In genomic region chr7:102072636-102073209, GRCh38 we compare ENCODE assay signal across 18 cellular contexts.
"Had no signal": no experiment of that assay in that cellular context is flagged by ENCODE, and none has a peak within 500 bp of the region (broad histone marks: within the 10 kb centered on the region; RNA-seq: fewer than 3 reads in every experiment).

No MANE protein-coding gene starts in this region.

- DNase-seq: activated CD4-positive, alpha-beta T cell treated with anti-CD3 and anti-CD28 coated beads, Interleukin-2, amount 10 ng/mL, durations not matched to agents 24 days and 14 days; activated CD4-positive, CD25-positive, alpha-beta regulatory T cell; activated naive CD4-positive, alpha-beta T cell treated with Interleukin-2 at 50 U/mL for 16 hours; activated naive CD8-positive, alpha-beta T cell treated with anti-CD3 and anti-CD28 coated beads, Interleukin-2, amount 50 U/mL, for 24 hours; activated T-cell treated with anti-CD3 and anti-CD28 coated beads for 4 hours; colonic mucosa; effector CD4-positive, alpha-beta T cell; mucosa of descending colon; naive thymus-derived CD4-positive, alpha-beta T cell; small intestine; stimulated activated CD4-positive, alpha-beta T cell treated with anti-CD3 and anti-CD28 coated beads, Interleukin-4, amount 100 ng/mL, for 24 hours; stimulated activated naive CD4-positive, alpha-beta T cell; T-helper 2 cell; tibial artery; uterus had no signal

- H3K36me3 ChIP-seq: colonic mucosa, uterus had no signal

- H3K4me3 Mint-ChIP-seq: activated CD4-positive, alpha-beta T cell treated with anti-CD3 and anti-CD28 coated beads, Interleukin-2, amount 10 ng/mL, durations not matched to agents 24 days and 14 days; activated naive CD8-positive, alpha-beta T cell treated with anti-CD3 and anti-CD28 coated beads, Interleukin-2, amount 50 U/mL, for 24 hours; activated T-helper 17 cell treated with anti-CD3 and anti-CD28 coated beads, Interleukin-2, amount 50 U/mL, for 72 hours; naive thymus-derived CD4-positive, alpha-beta T cell had no signal

- H3K27me3 Mint-ChIP-seq: activated CD4-positive, alpha-beta T cell treated with anti-CD3 and anti-CD28 coated beads, Interleukin-2, amount 10 ng/mL, durations not matched to agents 24 days and 14 days; activated naive CD8-positive, alpha-beta T cell treated with anti-CD3 and anti-CD28 coated beads, Interleukin-2, amount 50 U/mL, for 24 hours; activated T-helper 17 cell treated with anti-CD3 and anti-CD28 coated beads, Interleukin-2, amount 50 U/mL, for 72 hours; naive thymus-derived CD4-positive, alpha-beta T cell had no signal

- H3K9me3 ChIP-seq: colonic mucosa, esophagus muscularis mucosa, tibial artery, uterus had no signal

- H3K4me1 Mint-ChIP-seq: activated T-helper 17 cell treated with anti-CD3 and anti-CD28 coated beads, Interleukin-2, amount 50 U/mL, for 72 hours had no signal

- H3K9me3 Mint-ChIP-seq: activated CD4-positive, alpha-beta T cell treated with anti-CD3 and anti-CD28 coated beads, Interleukin-2, amount 10 ng/mL, durations not matched to agents 24 days and 14 days; activated naive CD8-positive, alpha-beta T cell treated with anti-CD3 and anti-CD28 coated beads, Interleukin-2, amount 50 U/mL, for 24 hours; activated T-helper 17 cell treated with anti-CD3 and anti-CD28 coated beads, Interleukin-2, amount 50 U/mL, for 72 hours had no signal

- H3K4me3 ChIP-seq: cardiac muscle cell, colonic mucosa, esophagus muscularis mucosa, mucosa of descending colon, tibial artery, uterus had no signal

- ATAC-seq: activated naive CD8-positive, alpha-beta T cell treated with anti-CD3 and anti-CD28 coated beads, Interleukin-2, amount 50 U/mL, for 24 hours; activated T-helper 17 cell treated with anti-CD3 and anti-CD28 coated beads, Interleukin-2, amount 50 U/mL, for 72 hours; mucosa of descending colon; naive thymus-derived CD4-positive, alpha-beta T cell had no signal

- H3K4me1 ChIP-seq: colonic mucosa, tibial artery, uterus had no signal

- H3K27me3 ChIP-seq: cardiac muscle cell, colonic mucosa, esophagus muscularis mucosa, tibial artery, uterus had no signal

- H3K27ac Mint-ChIP-seq: activated CD4-positive, alpha-beta T cell treated with anti-CD3 and anti-CD28 coated beads, Interleukin-2, amount 10 ng/mL, durations not matched to agents 24 days and 14 days; activated naive CD8-positive, alpha-beta T cell treated with anti-CD3 and anti-CD28 coated beads, Interleukin-2, amount 50 U/mL, for 24 hours; activated T-helper 17 cell treated with anti-CD3 and anti-CD28 coated beads, Interleukin-2, amount 50 U/mL, for 72 hours; naive thymus-derived CD4-positive, alpha-beta T cell had no signal
